In genomic region chr10:126042354-126042753, GRCh38 we compare ENCODE assay signal across 1 cellular context.
TF ChIP-seq lines count a peak whose summit lies in the region.

No MANE protein-coding gene starts in this region.

TF ChIP-seq in SK-N-SH, 30 proteins besides CTCF, POLR2A, EP300 and RAD21:
- TF ChIP-seq MEF2A (IDR thresholded peaks at IDR 0.05; ENCODE audit: borderline replicate concordance, low read depth) (no peak), CHD2 (IDR thresholded peaks at IDR 0.05; ENCODE audit: low read length, partially characterized antibody) (no peak), FOSL2 (IDR thresholded peaks at IDR 0.05; ENCODE audit: borderline replicate concordance, low read depth) (no peak), RCOR1 (IDR thresholded peaks at IDR 0.05; ENCODE audit: low read length) (no peak), FOXM1 (IDR thresholded peaks at IDR 0.05; ENCODE audit: low read depth) (no peak), RXRA (IDR thresholded peaks at IDR 0.05; ENCODE audit: borderline replicate concordance, low read depth) (no peak), MXI1 (IDR thresholded peaks at IDR 0.05; ENCODE audit: low read depth, low read length) (no peak), GABPA (IDR thresholded peaks at IDR 0.05; ENCODE audit: low read depth) (no peak), EZH2phosphoT487 (IDR thresholded peaks at IDR 0.05; ENCODE audit: borderline replicate concordance, low read depth) (no peak), RFX5 (IDR thresholded peaks at IDR 0.05; ENCODE audit: low read length) (no peak), TAF1 (IDR thresholded peaks at IDR 0.05; ENCODE audit: borderline replicate concordance, low read depth, low read length) (no peak), YY1 (IDR thresholded peaks at IDR 0.05; ENCODE audit: low read depth) (no peak), TCF12 (IDR thresholded peaks at IDR 0.05) (no peak), GATA2 (CRISPR knock-in tag; IDR thresholded peaks at IDR 0.05) (no peak), PBX3 (IDR thresholded peaks at IDR 0.05) (no peak), SIN3A (IDR thresholded peaks at IDR 0.05; ENCODE audit: borderline replicate concordance, low read depth, low read length) (no peak), JUND (IDR thresholded peaks at IDR 0.05) (no peak), NRF1 (IDR thresholded peaks at IDR 0.05; ENCODE audit: low read depth, low read length) (no peak), TEAD4 (IDR thresholded peaks at IDR 0.05; ENCODE audit: borderline replicate concordance, insufficient read depth) (no peak)
- TF ChIP-seq, protein P1, sequence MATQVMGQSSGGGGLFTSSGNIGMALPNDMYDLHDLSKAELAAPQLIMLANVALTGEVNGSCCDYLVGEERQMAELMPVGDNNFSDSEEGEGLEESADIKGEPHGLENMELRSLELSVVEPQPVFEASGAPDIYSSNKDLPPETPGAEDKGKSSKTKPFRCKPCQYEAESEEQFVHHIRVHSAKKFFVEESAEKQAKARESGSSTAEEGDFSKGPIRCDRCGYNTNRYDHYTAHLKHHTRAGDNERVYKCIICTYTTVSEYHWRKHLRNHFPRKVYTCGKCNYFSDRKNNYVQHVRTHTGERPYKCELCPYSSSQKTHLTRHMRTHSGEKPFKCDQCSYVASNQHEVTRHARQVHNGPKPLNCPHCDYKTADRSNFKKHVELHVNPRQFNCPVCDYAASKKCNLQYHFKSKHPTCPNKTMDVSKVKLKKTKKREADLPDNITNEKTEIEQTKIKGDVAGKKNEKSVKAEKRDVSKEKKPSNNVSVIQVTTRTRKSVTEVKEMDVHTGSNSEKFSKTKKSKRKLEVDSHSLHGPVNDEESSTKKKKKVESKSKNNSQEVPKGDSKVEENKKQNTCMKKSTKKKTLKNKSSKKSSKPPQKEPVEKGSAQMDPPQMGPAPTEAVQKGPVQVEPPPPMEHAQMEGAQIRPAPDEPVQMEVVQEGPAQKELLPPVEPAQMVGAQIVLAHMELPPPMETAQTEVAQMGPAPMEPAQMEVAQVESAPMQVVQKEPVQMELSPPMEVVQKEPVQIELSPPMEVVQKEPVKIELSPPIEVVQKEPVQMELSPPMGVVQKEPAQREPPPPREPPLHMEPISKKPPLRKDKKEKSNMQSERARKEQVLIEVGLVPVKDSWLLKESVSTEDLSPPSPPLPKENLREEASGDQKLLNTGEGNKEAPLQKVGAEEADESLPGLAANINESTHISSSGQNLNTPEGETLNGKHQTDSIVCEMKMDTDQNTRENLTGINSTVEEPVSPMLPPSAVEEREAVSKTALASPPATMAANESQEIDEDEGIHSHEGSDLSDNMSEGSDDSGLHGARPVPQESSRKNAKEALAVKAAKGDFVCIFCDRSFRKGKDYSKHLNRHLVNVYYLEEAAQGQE (IDR thresholded peaks at IDR 0.05; ENCODE audit: low read depth, low read length), result no peak
TF ChIP-seq in SK-N-SH: peak in this region for 0.
